ENCODE assay signal across 8 cellular contexts in the genomic region with DNA sequence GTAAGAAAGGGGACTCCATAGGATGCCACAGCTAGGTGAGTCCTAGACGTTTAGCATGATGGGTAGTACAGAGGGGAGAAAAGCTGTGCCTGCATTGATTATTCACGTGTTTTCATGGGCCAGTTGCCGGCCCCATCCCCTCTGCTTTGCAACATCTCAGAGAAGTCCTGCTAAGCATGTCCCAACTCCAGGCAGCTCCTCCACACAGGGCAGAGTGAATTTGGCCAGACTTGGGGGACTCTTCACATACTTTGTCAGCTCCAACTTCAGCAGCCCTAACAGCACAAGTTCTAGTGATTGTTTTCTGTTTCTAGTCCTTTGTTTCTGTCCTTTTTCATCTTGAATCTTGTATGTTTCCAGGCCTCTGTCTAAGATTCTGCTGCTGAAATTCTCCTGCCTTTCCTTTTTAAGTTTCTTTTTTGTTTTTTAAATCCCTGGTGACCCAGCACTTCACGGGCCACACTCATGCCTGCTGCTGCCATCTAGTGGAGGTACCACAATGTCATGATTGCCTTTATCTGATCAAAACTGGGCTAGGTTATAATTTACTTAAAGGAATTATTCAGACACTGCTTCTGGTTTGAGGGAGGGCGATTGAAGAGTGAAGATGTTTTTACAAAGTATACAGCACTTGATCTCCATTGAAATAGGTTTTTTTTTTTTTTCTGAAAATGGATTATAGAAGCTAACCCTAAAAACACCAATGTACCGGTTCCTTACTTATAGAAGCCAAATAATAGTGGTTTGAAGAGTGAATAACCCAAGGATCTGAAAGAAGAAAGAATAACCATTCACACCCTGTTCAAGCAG.
DNase-seq lines count a peak whose midpoint lies in the region; ATAC-seq and TF ChIP-seq lines count a peak whose summit lies in the region.

No MANE protein-coding gene starts in this region.

- no peaks in the 10 kb centered on the region for H3K9me3 ChIP-seq in Caco-2

- no peaks in the 10 kb centered on the region for H3K36me3 ChIP-seq in Caco-2 (ENCODE audit: control insufficient read depth, insufficient read depth, low read length)

- CTCF ChIA-PET in Caco-2 (lab: Charles Lee): interaction anchor here (0.6 to 1.2 kb wide), 2 partner anchors 33 to 57 kb away, joined by 3 to 4 read pairs; no protein-coding TSS in a partner anchor

- H3K27ac Mint-ChIP-seq in Caco-2 (ENCODE audit: unreplicated experiment) (no peak overlapping the region), type B pancreatic cell (no peak overlapping the region)
- H3K27ac Mint-ChIP-seq in effector memory CD8-positive, alpha-beta T cell: no peak overlapping the region

- no peaks in the 10 kb centered on the region for H3K4me1 Mint-ChIP-seq in Caco-2 (ENCODE audit: low read depth, unreplicated experiment)
- peaks cover 2 to 5% of the 10 kb centered on the region in 2 donors for H3K4me1 Mint-ChIP-seq in effector memory CD8-positive, alpha-beta T cell (ENCODE audit: low read depth in 2 of 2)
- H3K4me1 Mint-ChIP-seq in type B pancreatic cell (ENCODE audit: unreplicated experiment): peaks cover 5% of the 10 kb centered on the region

- H3K9me3 Mint-ChIP-seq in Caco-2 (ENCODE audit: unreplicated experiment) (no peaks in the 10 kb centered on the region), type B pancreatic cell (peaks cover 7% of the 10 kb centered on the region)
- H3K9me3 Mint-ChIP-seq in effector memory CD8-positive, alpha-beta T cell: no peaks in the 10 kb centered on the region

- POLR2A ChIA-PET in Caco-2 (lab: Charles Lee): no interaction called here

- H3K27me3 ChIP-seq in Caco-2 (replicated peaks; ENCODE audit: control insufficient read depth, insufficient read depth, low read length): no peaks in the 10 kb centered on the region

- peak; percentile 62 for ATAC-seq in GM18873 (IDR thresholded peaks at IDR 0.05; ENCODE audit: low FRiP score, unreplicated experiment)
- ATAC-seq in HG03342 (IDR thresholded peaks at IDR 0.05; ENCODE audit: unreplicated experiment): peak; percentile 77
- peak; percentile 62 for ATAC-seq in effector memory CD8-positive, alpha-beta T cell (replicated peaks)

- H3K36me3 Mint-ChIP-seq in Caco-2 (ENCODE audit: insufficient read depth, unreplicated experiment) (no peaks in the 10 kb centered on the region), type B pancreatic cell (peaks cover 4% of the 10 kb centered on the region)
- no peaks in the 10 kb centered on the region for H3K36me3 Mint-ChIP-seq in effector memory CD8-positive, alpha-beta T cell (ENCODE audit: insufficient read depth)

- H3K27me3 Mint-ChIP-seq in Caco-2 (ENCODE audit: insufficient read depth, unreplicated experiment) (peaks cover 10% of the 10 kb centered on the region), type B pancreatic cell (peaks cover 3% of the 10 kb centered on the region)
- peaks cover 0 to 14% of the 10 kb centered on the region in 2 donors for H3K27me3 Mint-ChIP-seq in effector memory CD8-positive, alpha-beta T cell

- H3K4me3 Mint-ChIP-seq in Caco-2 (ENCODE audit: unreplicated experiment) (no peak overlapping the region), type B pancreatic cell (no peak overlapping the region)
- H3K4me3 Mint-ChIP-seq in effector memory CD8-positive, alpha-beta T cell: no peak overlapping the region

- H3K4me1 ChIP-seq in Caco-2: no peaks in the 10 kb centered on the region

- DNase-seq in Caco-2 (peak in 1 of 2 experiments; percentile 59), SK-N-DZ (ENCODE audit: low spot score) (peak; percentile 40), medulla oblongata (ENCODE audit: extremely low spot score) (peak; percentile 74), type B pancreatic cell (ENCODE audit: extremely low spot score, unreplicated experiment) (no peak), KG1 (lab: John Stamatoyannopoulos, UW) (no peak)
- peak; percentile 12 to 22 (median 21) for DNase-seq in effector memory CD8-positive, alpha-beta T cell

- TF ChIP-seq CTCF in Caco-2 (IDR thresholded peaks at IDR 0.05; ENCODE audit: insufficient read depth in 1 of 2, low read depth in 1 of 2, low read length in 1 of 2, severe bottlenecking in 1 of 2, unreplicated experiment in 1 of 2): peak; percentile 75 to 88
- TF ChIP-seq CTCF in type B pancreatic cell (conservative IDR thresholded peaks at IDR 0.05): peak; percentile 85

- intact Hi-C loops in Caco-2 (cut with micrococcal nuclease; ENCODE audit: unreplicated experiment): loop anchor here (1.0 to 2.0 kb wide), 3 partner anchors 33 to 422 kb away; no protein-coding TSS in a partner anchor

- no TSS peak for BruUV-seq in Caco-2 (replicated peaks; lab: Mats Ljungman, UMichigan)

- no peak overlapping the region for H3K4me3 ChIP-seq in Caco-2 (ENCODE audit: low read depth, low read length)

Comparison
In these comparisons a context has a peak if more than half of its experiments do, and no peak if none do; other contexts are left out.
1. DNase-seq: peak in SK-N-DZ (single experiment), effector memory CD8-positive, alpha-beta T cell (3 of 3) and medulla oblongata (single experiment); none in type B pancreatic cell (single experiment) and KG1 (single experiment).
2. Peak in every context shown above with its lines, with median percentiles within 50 percentile points of each other: ATAC-seq.